1 cellular context compared by ENCODE assay signal in genomic region chr10:101558206-101558605, GRCh38.
TF ChIP-seq lines count a peak whose summit lies in the region.

No MANE protein-coding gene starts in this region.

TF ChIP-seq in K562, 482 proteins besides CTCF, POLR2A, EP300 and RAD21:
- TF ChIP-seq KAT2B (IDR thresholded peaks at IDR 0.05; ENCODE audit: low read depth, low read length) (no peak), TARDBP (IDR thresholded peaks at IDR 0.05) (no peak), GATAD2B (IDR thresholded peaks at IDR 0.05; ENCODE audit: borderline replicate concordance) (no peak), HDAC2 (IDR thresholded peaks at IDR 0.05) (no peak), CBX3 (IDR thresholded peaks at IDR 0.05; ENCODE audit: borderline replicate concordance in 1 of 2, low read length in 2 of 2) (no peak), SMARCE1 (IDR thresholded peaks at IDR 0.05) (no peak), ZNF79 (CRISPR knock-in tag; IDR thresholded peaks at IDR 0.05; ENCODE audit: low read depth) (no peak), HNRNPH1 (optimal IDR thresholded peaks at IDR 0.05; ENCODE audit: low read depth, low read length) (no peak), RFX7 (CRISPR knock-in tag; IDR thresholded peaks at IDR 0.05) (no peak), ATF1 (CRISPR knock-in tag; IDR thresholded peaks at IDR 0.05) (no peak), ATF1 (tag; IDR thresholded peaks at IDR 0.05) (no peak), MEF2A (IDR thresholded peaks at IDR 0.05; ENCODE audit: control insufficient read depth, low read depth, low read length) (no peak), TBP (optimal IDR thresholded peaks at IDR 0.05; ENCODE audit: low read depth, low read length) (no peak), ZNF445 (CRISPR knock-in tag; IDR thresholded peaks at IDR 0.05; ENCODE audit: low read depth) (no peak), ZNF766 (CRISPR knock-in tag; conservative IDR thresholded peaks at IDR 0.05) (no peak), U2AF1 (optimal IDR thresholded peaks at IDR 0.05; ENCODE audit: low read depth, low read length) (no peak), NFRKB (IDR thresholded peaks at IDR 0.05; ENCODE audit: low read depth) (no peak), TAF7 (tag; IDR thresholded peaks at IDR 0.05) (no peak)
- TF ChIP-seq, protein P1, sequence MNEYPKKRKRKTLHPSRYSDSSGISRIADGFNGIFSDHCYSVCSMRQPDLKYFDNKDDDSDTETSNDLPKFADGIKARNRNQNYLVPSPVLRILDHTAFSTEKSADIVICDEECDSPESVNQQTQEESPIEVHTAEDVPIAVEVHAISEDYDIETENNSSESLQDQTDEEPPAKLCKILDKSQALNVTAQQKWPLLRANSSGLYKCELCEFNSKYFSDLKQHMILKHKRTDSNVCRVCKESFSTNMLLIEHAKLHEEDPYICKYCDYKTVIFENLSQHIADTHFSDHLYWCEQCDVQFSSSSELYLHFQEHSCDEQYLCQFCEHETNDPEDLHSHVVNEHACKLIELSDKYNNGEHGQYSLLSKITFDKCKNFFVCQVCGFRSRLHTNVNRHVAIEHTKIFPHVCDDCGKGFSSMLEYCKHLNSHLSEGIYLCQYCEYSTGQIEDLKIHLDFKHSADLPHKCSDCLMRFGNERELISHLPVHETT (CRISPR knock-in tag; conservative IDR thresholded peaks at IDR 0.05 in 1 of 2, IDR thresholded peaks at IDR 0.05 in 1 of 2) = no peak
